19 cellular contexts compared by ENCODE assay signal in the genomic region with DNA sequence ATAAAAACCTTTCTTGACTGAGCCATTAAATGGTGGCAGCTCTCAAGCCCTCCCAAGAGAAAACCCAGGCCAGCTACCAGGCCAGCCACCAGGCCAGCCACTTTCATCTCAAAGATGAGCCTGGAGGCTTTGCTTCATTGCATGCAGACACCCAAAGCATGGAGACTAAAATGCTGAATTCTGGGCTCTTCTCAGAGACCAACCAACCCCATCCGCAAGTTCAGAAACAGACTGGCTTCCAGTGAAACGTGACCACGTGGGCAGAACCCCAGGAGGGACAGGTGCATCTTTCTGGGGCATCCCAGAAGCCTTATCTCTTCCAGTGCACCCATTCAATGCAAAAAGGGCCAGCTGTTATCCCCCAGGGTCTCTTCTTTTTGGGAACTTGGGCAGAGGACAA.
"Had no signal": no experiment of that assay in that cellular context is flagged by ENCODE, and none has a peak within 500 bp of the region (broad histone marks: within the 10 kb centered on the region; RNA-seq: fewer than 3 reads in every experiment).

No MANE protein-coding gene starts in this region.

- H3K9me3 Mint-ChIP-seq: activated naive CD8-positive, alpha-beta T cell treated with anti-CD3 and anti-CD28 coated beads, Interleukin-2, amount 10 ng/mL, durations not matched to agents 7 days and 5 days; central memory CD8-positive, alpha-beta T cell; nephron; T-helper 2 cell treated with Interferon-gamma antibody and Interleukin-4, amounts not matched to agents 5 μg/mL and 100 μg/mL, for 36 hours had no signal

- DNase-seq: activated CD4-positive, alpha-beta T cell treated with anti-CD3 and anti-CD28 coated beads, Interleukin-2, amount 50 U/mL, for 1 hour; activated CD8-positive, alpha-beta memory T cell treated with anti-CD3 and anti-CD28 coated beads for 24 hours; activated naive CD4-positive, alpha-beta T cell; activated naive CD8-positive, alpha-beta T cell treated with anti-CD3 and anti-CD28 coated beads, Interleukin-2, amount 10 ng/mL, durations not matched to agents 7 days and 5 days; brain microvascular endothelial cell; kidney glomerular epithelial cell; left ventricle myocardium superior; mesendoderm; stimulated activated CD4-positive, alpha-beta T cell treated with anti-CD3 and anti-CD28 coated beads, Interleukin-4, amount 100 ng/mL, for 24 hours; stimulated activated naive CD8-positive, alpha-beta T cell treated with anti-CD3 and anti-CD28 coated beads, Interleukin-15, Interleukin-2, amounts not matched to agents 100 U/mL and 50 U/mL, for 24 hours; trophoblast cell had no signal

- H3K36me3 Mint-ChIP-seq: activated naive CD8-positive, alpha-beta T cell treated with anti-CD3 and anti-CD28 coated beads, Interleukin-2, amount 10 ng/mL, durations not matched to agents 7 days and 5 days had no signal

- H3K4me1 Mint-ChIP-seq: central memory CD8-positive, alpha-beta T cell had no signal

- H3K36me3 ChIP-seq: brain microvascular endothelial cell, right atrium auricular region had no signal

- H3K27ac Mint-ChIP-seq: activated naive CD8-positive, alpha-beta T cell treated with anti-CD3 and anti-CD28 coated beads, Interleukin-2, amount 10 ng/mL, durations not matched to agents 7 days and 5 days; progenitor cell of endocrine pancreas; T-helper 2 cell treated with Interferon-gamma antibody and Interleukin-4, amounts not matched to agents 5 μg/mL and 100 μg/mL, for 36 hours had no signal

- H3K9me3 ChIP-seq: right atrium auricular region had no signal

- H3K27me3 ChIP-seq: brain microvascular endothelial cell, right atrium auricular region had no signal

- H3K27ac ChIP-seq: brain microvascular endothelial cell, coronary artery, right atrium auricular region had no signal

- ATAC-seq: activated CD4-positive, CD25-positive, alpha-beta regulatory T cell treated with anti-CD3 and anti-CD28 coated beads, Interleukin-2, amount 50 U/mL, for 24 hours; esophagus mucosa; left ventricle myocardium superior; stimulated activated naive CD8-positive, alpha-beta T cell treated with anti-CD3 and anti-CD28 coated beads, Interleukin-15, Interleukin-2, amounts not matched to agents 100 U/mL and 50 U/mL, for 24 hours had no signal

- H3K4me3 ChIP-seq: coronary artery, right atrium auricular region had no signal

- H3K4me3 Mint-ChIP-seq: activated naive CD8-positive, alpha-beta T cell treated with anti-CD3 and anti-CD28 coated beads, Interleukin-2, amount 10 ng/mL, durations not matched to agents 7 days and 5 days; central memory CD8-positive, alpha-beta T cell; T-helper 2 cell treated with Interferon-gamma antibody and Interleukin-4, amounts not matched to agents 5 μg/mL and 100 μg/mL, for 36 hours had no signal
